In genomic region chr7:67484244-67484751, GRCh38 we compare ENCODE assay signal across 9 cellular contexts.
A peak's percentile ranks its signal among the peaks of the same experiment; 100 is the strongest.
DNase-seq lines count a peak whose midpoint lies in the region; ATAC-seq, FAIRE-seq and TF ChIP-seq lines count a peak whose summit lies in the region.
"Had no signal": no experiment of that assay in that cellular context is flagged by ENCODE, and none has a peak within 500 bp of the region (broad histone marks: within the 10 kb centered on the region; RNA-seq: fewer than 3 reads in every experiment).

No MANE protein-coding gene starts in this region.

- H3K27ac ChIP-seq in A549 (0 out of 6 replicates have a peak overlapping the region, but pooled peaks of 1 of the 2 experiments have one; percentile 29), aorta (ENCODE audit: low read depth in 1 of 2, low read length in 2 of 2) (no peak overlapping the region)

- no peaks in the 10 kb centered on the region for H3K36me3 ChIP-seq in aorta (ENCODE audit: control insufficient read depth in 1 of 2, insufficient read depth in 2 of 2, low read length in 1 of 2)

- POLR2A ChIA-PET in A549 (lab: Yijun Ruan, JAX): no interaction called here

- 2% methylated on average over 13 of the region's 13 CpGs for WGBS in A549 (ENCODE audit: missing lambda C conversion rate)
- WGBS in aorta, 2 donors: 0 to 2% methylated on average over 13 of the region's 13 CpGs

- CTCF ChIA-PET in A549 (lab: Yijun Ruan, JAX): interaction anchor here (0.5 to 2.2 kb wide), 13 partner anchors 10 to 662 kb away, joined by 3 to 7 read pairs (median 4); no protein-coding TSS in a partner anchor

- TF ChIP-seq EP300 in A549 (IDR thresholded peaks at IDR 0.05): no peak

- H3K4me1 ChIP-seq in A549 (0 out of 3 replicates have a peak, but pooled peaks cover 3% of the 10 kb centered on the region), aorta (ENCODE audit: control insufficient read depth in 1 of 2, insufficient read depth in 2 of 2, low read length in 2 of 2) (no peaks in the 10 kb centered on the region)

- H3K9me3 ChIP-seq in A549 (no peaks in the 10 kb centered on the region), aorta (ENCODE audit: control insufficient read depth, low read length) (no peaks in the 10 kb centered on the region)

- TF ChIP-seq CTCF in A549 (IDR thresholded peaks at IDR 0.05) (peak; percentile 83), epithelial cell of proximal tubule (conservative IDR thresholded peaks at IDR 0.05; ENCODE audit: low read depth, low read length) (peak; percentile 76)

- FAIRE-seq in A549 (lab: Jason Lieb, UNC): no peak

- H3K4me3 ChIP-seq in A549: peak overlapping the region; percentile 5; the same call in 1 of the 3 replicates
- H3K4me3 ChIP-seq in epithelial cell of proximal tubule (ENCODE audit: low read depth, low read length): peak overlapping the region; percentile 31
- peak overlapping the region in 1 of 2 donors; percentile 27 for H3K4me3 ChIP-seq in aorta (ENCODE audit: low read length in 2 of 2)

- DNase-seq in A549 (ENCODE audit: low read depth in 1 of 2, low spot score in 1 of 2): peak; percentile 64 to 72
- DNase-seq in GM04504 (ENCODE audit: low read depth): peak; percentile 23
- peak; percentile 84 for DNase-seq in NCI-H1092 treated with DMSO at 0.1 percent for 48 hours (lab: John Stamatoyannopoulos, UW)
- DNase-seq in SKM-1 treated with dmso at 0.1 percent for 144 hours (lab: John Stamatoyannopoulos, UW; ENCODE audit: unreplicated experiment): peak; percentile 13
- no peak for DNase-seq in epithelial cell of proximal tubule (ENCODE audit: low read depth)
- peak; percentile 33 for DNase-seq in middle frontal gyrus (ENCODE audit: extremely low spot score, low spot score)
- DNase-seq in aorta: peak in 1 of 2 donors; percentile 53

- intact Hi-C loops in aorta (cut with DNase I): no loop called here

- ATAC-seq in A549: peak; percentile 55 to 78; a peak in 4 of 6 replicates
- peak; percentile 24 for ATAC-seq in aorta (ENCODE audit: low FRiP score)
- ATAC-seq in GM18867 (IDR thresholded peaks at IDR 0.05; ENCODE audit: unreplicated experiment): no peak
- ATAC-seq: naive thymus-derived CD8-positive, alpha-beta T cell had no signal

- TF ChIP-seq RAD21 in A549 (conservative IDR thresholded peaks at IDR 0.05 in 1 of 2, IDR thresholded peaks at IDR 0.05 in 1 of 2): peak; percentile 81 to 83

- TF ChIP-seq POLR2A in A549 (IDR thresholded peaks at IDR 0.05; ENCODE audit: low read length): no peak

- H3K27me3 ChIP-seq in aorta (ENCODE audit: control insufficient read depth in 1 of 2, insufficient read depth in 2 of 2, low read length in 1 of 2): no peaks in the 10 kb centered on the region

- H3K4me2 ChIP-seq in A549: peak overlapping the region; percentile 61

TF ChIP-seq in A549, 52 proteins besides CTCF, POLR2A, EP300 and RAD21:
- TF ChIP-seq RCOR1 (IDR thresholded peaks at IDR 0.05; ENCODE audit: low read depth, low read length) (no peak), NR3C1 (IDR thresholded peaks at IDR 0.05) (no peak), SMC3 (IDR thresholded peaks at IDR 0.05) (peak; percentile 67), ZNF302 (CRISPR knock-in tag; IDR thresholded peaks at IDR 0.05) (no peak), KDM1A (IDR thresholded peaks at IDR 0.05; ENCODE audit: low read depth) (no peak)
- TF ChIP-seq, protein P1, sequence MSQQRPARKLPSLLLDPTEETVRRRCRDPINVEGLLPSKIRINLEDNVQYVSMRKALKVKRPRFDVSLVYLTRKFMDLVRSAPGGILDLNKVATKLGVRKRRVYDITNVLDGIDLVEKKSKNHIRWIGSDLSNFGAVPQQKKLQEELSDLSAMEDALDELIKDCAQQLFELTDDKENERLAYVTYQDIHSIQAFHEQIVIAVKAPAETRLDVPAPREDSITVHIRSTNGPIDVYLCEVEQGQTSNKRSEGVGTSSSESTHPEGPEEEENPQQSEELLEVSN (IDR thresholded peaks at IDR 0.05; ENCODE audit: borderline replicate concordance, low read depth): no peak
TF ChIP-seq in A549: peak in this region for 1.
